ENCODE assay signal across 8 cellular contexts in genomic region chr2:237669628-237670351, GRCh38. TPM values are rescaled to one million over a fixed set of nuclear protein-coding genes. Genes with fewer than 3 reads are reported as not detected.
A peak's percentile ranks its signal among the peaks of the same experiment; 100 is the strongest.
DNase-seq lines count a peak whose midpoint lies in the region; ATAC-seq and TF ChIP-seq lines count a peak whose summit lies in the region.

No MANE protein-coding gene starts in this region.

- peak overlapping the region; percentile 87 for H2AFZ ChIP-seq in IMR-90 (replicated peaks; ENCODE audit: low read length, poor library complexity)

- no peak; the same call in 1 of the 2 replicates for TF ChIP-seq RAD21 in IMR-90 (IDR thresholded peaks at IDR 0.05; ENCODE audit: low read length)

- H2BK20ac ChIP-seq in IMR-90 (ENCODE audit: low read depth, low read length) = peak overlapping the region; percentile 98

- peak overlapping the region; percentile 9 to 91; a peak in 3 of 4 replicates for H4K8ac ChIP-seq in IMR-90 (ENCODE audit: low read depth in 2 of 2, low read length in 2 of 2)

- peak overlapping the region; percentile 95 for H3K14ac ChIP-seq in IMR-90 (replicated peaks; ENCODE audit: low read depth, low read length)

- H4K5ac ChIP-seq in IMR-90 (ENCODE audit: low read depth, low read length) = peak overlapping the region; percentile 68

- peak overlapping the region; percentile 68 for H3K56ac ChIP-seq in IMR-90 (ENCODE audit: extremely low read depth, insufficient read depth, low read length)

- peaks cover 2% of the 10 kb centered on the region; the same call in 1 of the 2 replicates for H3K36me3 ChIP-seq in IMR-90 (ENCODE audit: control insufficient read depth, insufficient read depth, low read length)
- H3K36me3 ChIP-seq in WERI-Rb-1 = no peaks in the 10 kb centered on the region

- POLR2A ChIA-PET in IMR-90 (lab: Charles Lee; ENCODE audit: unreplicated experiment) = interaction anchor here (0.6 kb wide), 2 partner anchors 22 to 157 kb away, joined by 3 to 7 read pairs; no protein-coding TSS in a partner anchor

- H4K20me1 ChIP-seq in IMR-90 (ENCODE audit: insufficient read depth, low read length) = peaks cover 8% of the 10 kb centered on the region

- no peak for TF ChIP-seq CTCF in IMR-90 (conservative IDR thresholded peaks at IDR 0.05; ENCODE audit: low read depth, low read length)
- TF ChIP-seq CTCF in WERI-Rb-1 (IDR thresholded peaks at IDR 0.05; ENCODE audit: low read depth, low read length) = no peak

- H3K9me3 ChIP-seq in IMR-90 (ENCODE audit: control insufficient read depth, insufficient read depth, low read length) (no peaks in the 10 kb centered on the region), WERI-Rb-1 (ENCODE audit: severe bottlenecking) (no peaks in the 10 kb centered on the region)

- H3K4me1 ChIP-seq in IMR-90 (ENCODE audit: control insufficient read depth, insufficient read depth, low read length) = peaks cover 35% of the 10 kb centered on the region

- peak overlapping the region; percentile 99 for H3K23ac ChIP-seq in IMR-90 (ENCODE audit: low read depth, low read length)

- peak overlapping the region; percentile 98 for H3K4ac ChIP-seq in IMR-90 (ENCODE audit: low read depth, low read length)

- peak; percentile 100 for DNase-seq in IMR-90
- DNase-seq in WERI-Rb-1 = peak; percentile 69
- DNase-seq in kidney tubule cell (ENCODE audit: low spot score) = peak; percentile 98
- DNase-seq in ureter (ENCODE audit: low spot score) = peak; percentile 80
- DNase-seq in inferior parietal cortex (ENCODE audit: extremely low spot score) = no peak
- no peak for DNase-seq in SW 1271 (lab: John Stamatoyannopoulos, UW)

- peaks cover 28% of the 10 kb centered on the region for H3K9me1 ChIP-seq in IMR-90 (ENCODE audit: insufficient read depth, low read length)

- H2BK120ac ChIP-seq in IMR-90 (ENCODE audit: low read depth, low read length) = peak overlapping the region; percentile 97

- H3K9ac ChIP-seq in IMR-90 (ENCODE audit: low read depth, low read length) = 0 out of 2 replicates have a peak overlapping the region, but pooled peaks have one; percentile 12

- no TSS peak for BruUV-seq in IMR-90 (replicated peaks; lab: Mats Ljungman, UMichigan)

- peak overlapping the region; percentile 96 for H2AK9ac ChIP-seq in IMR-90 (replicated peaks; ENCODE audit: low read depth, low read length, poor library complexity)

- peak overlapping the region; percentile 81; the same call in 2 of the 3 replicates for H2BK15ac ChIP-seq in IMR-90 (ENCODE audit: low read depth, low read length)

- in situ Hi-C loops in IMR-90 (cut with MboI; ENCODE audit: low sequenced_read_pairs) = loop anchor here (5.0 kb wide), 1 partner anchor 73 kb away; no protein-coding TSS in a partner anchor

- H3K4me3 ChIP-seq in IMR-90 (ENCODE audit: insufficient read depth, low read depth, low read length) (no peak overlapping the region), WERI-Rb-1 (ENCODE audit: low read depth, low read length) (0 out of 2 replicates have a peak overlapping the region, but pooled peaks have one; percentile 0)

- peak overlapping the region; percentile 70 for H3K18ac ChIP-seq in IMR-90 (ENCODE audit: low read depth, low read length)

- H3K27me3 ChIP-seq in IMR-90 (ENCODE audit: control insufficient read depth, insufficient read depth, low read length) (no peaks in the 10 kb centered on the region), WERI-Rb-1 (ENCODE audit: insufficient read depth, low read depth, severe bottlenecking) (no peaks in the 10 kb centered on the region)

- H2AK5ac ChIP-seq in IMR-90 (ENCODE audit: low read depth, low read length) = peak overlapping the region; percentile 99

- H4K91ac ChIP-seq in IMR-90 (ENCODE audit: insufficient read depth, low read depth, low read length) = peak overlapping the region; percentile 91

- intact Hi-C loops in IMR-90 (cut with micrococcal nuclease) = loop anchor here (5.0 to 10.0 kb wide), 2 partner anchors 157 to 615 kb away; partner anchors contain the start of gene PER2

- peak overlapping the region; percentile 96 for H2BK5ac ChIP-seq in IMR-90 (ENCODE audit: low read depth, low read length, poor library complexity, severe bottlenecking)

- peak; percentile 19 for TF ChIP-seq POLR2A in IMR-90 (IDR thresholded peaks at IDR 0.05; ENCODE audit: low read depth, low read length)

- CTCF ChIA-PET in IMR-90 (lab: Yijun Ruan, JAX) = interaction anchor here (0.6 to 5.7 kb wide), 4 partner anchors 16 to 89 kb away, joined by 3 to 56 read pairs (median 4); no protein-coding TSS in a partner anchor

- H3K79me1 ChIP-seq in IMR-90 (ENCODE audit: low read depth in 1 of 2, low read length in 2 of 2) = peaks cover 35 to 70% of the 10 kb centered on the region in 2 experiments

- ATAC-seq in GM19395 (IDR thresholded peaks at IDR 0.05; ENCODE audit: unreplicated experiment) = peak; percentile 69
- peak; percentile 82 for ATAC-seq in IMR-90 (ENCODE audit: low read depth)
- ATAC-seq in GM21526 (IDR thresholded peaks at IDR 0.05; ENCODE audit: low FRiP score, unreplicated experiment) = no peak

- dilution Hi-C loops in IMR-90 (cut with HindIII; ENCODE audit: low sequenced_read_pairs, unreplicated experiment) = no loop called here

- H3K27ac ChIP-seq in IMR-90 (ENCODE audit: insufficient read depth, low read length) (peak overlapping the region; percentile 91), WERI-Rb-1 (peak overlapping the region; percentile 19; the same call in 1 of the 2 replicates)

- 9% methylated on average over 9 of the region's 21 CpGs; no CpG with 5 or more reads in 1 of the 2 experiments for WGBS in IMR-90 (ENCODE audit: extremely low coverage in 2 of 2, insufficient read length in 1 of 2), 2 experiments

- peak overlapping the region; percentile 74 for H3K4me2 ChIP-seq in IMR-90 (ENCODE audit: low read depth, low read length)

TF ChIP-seq in IMR-90, 13 proteins besides CTCF, POLR2A, EP300 and RAD21:
- TF ChIP-seq FOS (IDR thresholded peaks at IDR 0.05; ENCODE audit: low read depth, low read length) = peak; percentile 24; the same call in 1 of the 2 replicates
- TF ChIP-seq SMC3 (IDR thresholded peaks at IDR 0.05; ENCODE audit: low read depth, low read length) = 0 out of 2 replicates have a peak, but pooled peaks have one; percentile 8
- TF ChIP-seq MXI1 (IDR thresholded peaks at IDR 0.05; ENCODE audit: borderline replicate concordance, low read depth, low read length) = peak; percentile 71; the same call in 1 of the 2 replicates
- 0 out of 2 replicates have a peak, but pooled peaks have one; percentile 43 for TF ChIP-seq CHD1 (IDR thresholded peaks at IDR 0.05; ENCODE audit: low read depth, low read length)
- TF ChIP-seq RCOR1 (IDR thresholded peaks at IDR 0.05; ENCODE audit: insufficient replicate concordance, low read length) = peak; percentile 24
- TF ChIP-seq BHLHE40 (IDR thresholded peaks at IDR 0.05; ENCODE audit: low read depth, low read length) = peak; percentile 97
- TF ChIP-seq, protein P1, sequence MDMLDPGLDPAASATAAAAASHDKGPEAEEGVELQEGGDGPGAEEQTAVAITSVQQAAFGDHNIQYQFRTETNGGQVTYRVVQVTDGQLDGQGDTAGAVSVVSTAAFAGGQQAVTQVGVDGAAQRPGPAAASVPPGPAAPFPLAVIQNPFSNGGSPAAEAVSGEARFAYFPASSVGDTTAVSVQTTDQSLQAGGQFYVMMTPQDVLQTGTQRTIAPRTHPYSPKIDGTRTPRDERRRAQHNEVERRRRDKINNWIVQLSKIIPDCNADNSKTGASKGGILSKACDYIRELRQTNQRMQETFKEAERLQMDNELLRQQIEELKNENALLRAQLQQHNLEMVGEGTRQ (IDR thresholded peaks at IDR 0.05; ENCODE audit: low read depth, low read length) = peak; percentile 79
- TF ChIP-seq NFE2L2 (IDR thresholded peaks at IDR 0.05; ENCODE audit: low read depth, low read length) = no peak
- TF ChIP-seq, protein P2, sequence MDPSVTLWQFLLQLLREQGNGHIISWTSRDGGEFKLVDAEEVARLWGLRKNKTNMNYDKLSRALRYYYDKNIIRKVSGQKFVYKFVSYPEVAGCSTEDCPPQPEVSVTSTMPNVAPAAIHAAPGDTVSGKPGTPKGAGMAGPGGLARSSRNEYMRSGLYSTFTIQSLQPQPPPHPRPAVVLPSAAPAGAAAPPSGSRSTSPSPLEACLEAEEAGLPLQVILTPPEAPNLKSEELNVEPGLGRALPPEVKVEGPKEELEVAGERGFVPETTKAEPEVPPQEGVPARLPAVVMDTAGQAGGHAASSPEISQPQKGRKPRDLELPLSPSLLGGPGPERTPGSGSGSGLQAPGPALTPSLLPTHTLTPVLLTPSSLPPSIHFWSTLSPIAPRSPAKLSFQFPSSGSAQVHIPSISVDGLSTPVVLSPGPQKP (IDR thresholded peaks at IDR 0.05; ENCODE audit: borderline replicate concordance, low read depth, low read length) = no peak

RNA-seq across cellular contexts. Expression of gene LRRFIP1, which starts 42.4 kb away (rescaled TPM):
- total RNA-seq in IMR-90 (2012; rRNA removed) (52.2 and 63.0 TPM in 2 replicates), ureter (207 TPM)
- polyA plus RNA-seq in IMR-90 (2012; rRNA removed) = 47.4 and 54.4 TPM in 2 replicates
- 22.4 and 32.2 TPM in 2 replicates for polyA plus RNA-seq in IMR-90 (2012; cell fraction: cytosol; rRNA removed)
- 26.6 and 80.9 TPM in 2 replicates for polyA plus RNA-seq in IMR-90 (2012; cell fraction: nucleus; rRNA removed; ENCODE audit: low replicate concordance)

Comparison
In these comparisons a context has a peak if more than half of its experiments do, and no peak if none do; other contexts are left out.
1. DNase-seq: peak in IMR-90 (single experiment), WERI-Rb-1 (single experiment), kidney tubule cell (single experiment) and ureter (single experiment); none in inferior parietal cortex (single experiment) and SW 1271 (0 of 2).